In the genomic region with DNA sequence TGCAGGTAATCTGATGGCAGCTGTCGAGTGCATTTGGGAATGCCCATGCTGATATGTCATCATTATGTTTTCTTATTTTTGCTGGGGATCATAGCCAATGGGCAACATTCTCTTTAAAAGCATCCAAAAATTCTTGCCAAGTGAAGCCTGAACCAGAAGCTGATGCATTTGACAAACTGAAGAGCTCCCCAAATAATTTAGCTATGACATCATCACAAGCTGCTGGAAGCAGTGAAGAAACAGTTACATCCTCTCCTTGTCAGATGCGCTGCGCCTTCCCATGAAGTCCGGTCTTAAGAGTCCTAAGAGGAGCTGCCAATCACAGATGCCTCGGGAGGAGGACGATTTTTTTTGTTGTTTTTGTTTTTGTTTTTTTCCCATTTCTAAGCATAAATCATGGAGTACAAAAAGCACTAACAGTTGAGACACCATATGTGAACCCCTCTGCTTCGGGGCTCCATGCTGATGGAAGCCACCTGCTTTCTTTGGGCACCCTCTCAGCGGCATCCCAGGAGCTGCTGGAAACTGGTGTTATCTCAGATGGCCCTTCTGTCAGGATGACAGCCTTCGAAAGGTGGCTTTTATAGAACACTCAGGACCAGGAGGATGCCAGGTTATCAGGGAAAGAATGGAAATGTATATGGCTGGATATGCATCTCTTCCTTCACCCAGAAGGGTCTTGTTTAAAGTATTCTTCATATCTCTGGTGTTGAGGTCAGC, we compare ENCODE assay signal across 34 cellular contexts. TPM values are rescaled to one million over a fixed set of nuclear protein-coding genes. Genes with fewer than 3 reads are reported as not detected.
A peak's percentile ranks its signal among the peaks of the same experiment; 100 is the strongest.
DNase-seq lines count a peak whose midpoint lies in the region; ATAC-seq, FAIRE-seq and TF ChIP-seq lines count a peak whose summit lies in the region.
"Had no signal": no experiment of that assay in that cellular context is flagged by ENCODE, and none has a peak within 500 bp of the region (broad histone marks: within the 10 kb centered on the region; RNA-seq: fewer than 3 reads in every experiment).

No MANE protein-coding gene starts in this region.

- TF ChIP-seq RAD21 in HepG2 (CRISPR knock-in tag; IDR thresholded peaks at IDR 0.05), result no peak

- no peak overlapping the region for H3K4me2 ChIP-seq in HepG2 (ENCODE audit: low read depth, low read length)
- H3K4me2 ChIP-seq: neural progenitor cell had no signal

- no peak for FAIRE-seq in HepG2 (lab: Jason Lieb, UNC)
- no peak for FAIRE-seq in urothelium cell line (lab: Jason Lieb, UNC)
- FAIRE-seq in GM12892 (lab: Jason Lieb, UNC), result no peak
- FAIRE-seq: RCC 7860 had no signal

- H3K4me3 ChIP-seq in HepG2 (replicated peaks in 1 of 3; ENCODE audit: insufficient read depth in 1 of 3, low read depth in 2 of 3, low read length in 3 of 3) (no peak overlapping the region), right lobe of liver (no peak overlapping the region), fibroblast of the aortic adventitia (ENCODE audit: low read depth, low read length) (no peak overlapping the region)
- H3K4me3 ChIP-seq: breast epithelium, coronary artery, neural progenitor cell, testis had no signal

- TF ChIP-seq POLR2A in HepG2 (IDR thresholded peaks at IDR 0.05; ENCODE audit: insufficient read depth in 1 of 2, low read depth in 2 of 2, low read length in 2 of 2) (no peak), right lobe of liver (IDR thresholded peaks at IDR 0.05) (no peak), GM12892 (IDR thresholded peaks at IDR 0.05; ENCODE audit: low read depth, low read length) (no peak)

- TF ChIP-seq EP300 in HepG2 (IDR thresholded peaks at IDR 0.05; ENCODE audit: low read depth in 2 of 2, low read length in 2 of 2) (no peak), HepG2 (CRISPR knock-in tag; IDR thresholded peaks at IDR 0.05; ENCODE audit: borderline replicate concordance) (no peak)

- H3K27ac ChIP-seq in HepG2 (ENCODE audit: extremely low read length, insufficient read depth, low read length) (no peak overlapping the region), right lobe of liver (no peak overlapping the region)
- H3K27ac ChIP-seq: 22Rv1, breast epithelium, coronary artery, neural progenitor cell, testis had no signal

- no peaks in the 10 kb centered on the region for H4K20me1 ChIP-seq in HepG2 (ENCODE audit: insufficient read depth, low read length)

- DNase-seq in HepG2 (ENCODE audit: low spot score), result no peak
- DNase-seq in right lobe of liver, result no peak
- DNase-seq in amniotic epithelial cell (ENCODE audit: low read depth), result peak; percentile 28
- peak; percentile 26 for DNase-seq in fibroblast of the aortic adventitia (ENCODE audit: low read depth)
- peak; percentile 9 for DNase-seq in urothelium cell line (ENCODE audit: low spot score)
- no peak for DNase-seq in NCI-H2196 (lab: John Stamatoyannopoulos, UW; ENCODE audit: unreplicated experiment)
- DNase-seq in GM12892 (ENCODE audit: insufficient read length), result no peak
- DNase-seq in NCI-H1436 treated with DMSO at 0.1 percent for 48 hours (lab: John Stamatoyannopoulos, UW), result no peak
- DNase-seq: activated CD4-positive, alpha-beta T cell treated with anti-CD3 and anti-CD28 coated beads for 48 hours; activated effector memory CD4-positive, alpha-beta T cell treated with Interleukin-2 at 50 U/mL for 16 hours; anterior cingulate cortex; CD4-positive, alpha-beta T cell; effector memory CD4-positive, alpha-beta T cell; H7; immature natural killer cell; Karpas-422; NCI-H1417 treated with DMSO at 0.1 percent for 48 hours; NCI-H2081; NCI-H345; NCI-H774; SIG-M5; stimulated activated CD4-positive, alpha-beta T cell treated with anti-CD3 and anti-CD28 coated beads, Interleukin-1b, Interleukin-23, amount 100 ng/mL, for 48 hours; stimulated activated naive CD8-positive, alpha-beta T cell treated with anti-CD3 and anti-CD28 coated beads, Interleukin-15, Interleukin-2, amounts not matched to agents 100 U/mL and 50 U/mL, for 24 hours; T1000; testis had no signal

- intact Hi-C loops in HepG2 (cut with micrococcal nuclease; ENCODE audit: unreplicated experiment) (no loop called here), right lobe of liver (cut with DNase I) (no loop called here)

- TF ChIP-seq CTCF in HepG2 (CRISPR knock-in tag; IDR thresholded peaks at IDR 0.05) (no peak), right lobe of liver (IDR thresholded peaks at IDR 0.05) (no peak), fibroblast of the aortic adventitia (IDR thresholded peaks at IDR 0.05; ENCODE audit: insufficient read depth, low read length) (no peak)

- POLR2A ChIA-PET in HepG2 (lab: Yijun Ruan, JAX), result interaction anchor here (1.3 to 4.2 kb wide), 3 partner anchors 12 to 55 kb away, joined by 3 to 21 read pairs (median 5); a partner anchor contains a TSS

- 94% methylated on average over 9 of the region's 9 CpGs for WGBS in HepG2 (ENCODE audit: low lambda C conversion rate)
- WGBS in right lobe of liver (ENCODE audit: insufficient coverage, low coverage, low lambda C conversion rate, missing lambda C conversion rate), result 58% methylated on average over 9 of the region's 9 CpGs

- ATAC-seq in HepG2, result no peak
- ATAC-seq in right lobe of liver, result no peak
- ATAC-seq: left lobe of liver; stimulated activated naive CD8-positive, alpha-beta T cell treated with anti-CD3 and anti-CD28 coated beads, Interleukin-15, Interleukin-2, amounts not matched to agents 100 U/mL and 50 U/mL, for 24 hours had no signal

- no peaks in the 10 kb centered on the region for H3K79me2 ChIP-seq in HepG2 (ENCODE audit: insufficient read depth, low read length)

- in situ Hi-C loops in HepG2 (cut with HindIII; ENCODE audit: extremely low pct_ligation_motif_present, low pct_unique_long_range_greater_than_20kb), result no loop called here

- no peaks in the 10 kb centered on the region for H3K36me3 ChIP-seq in HepG2 (replicated peaks in 1 of 2; ENCODE audit: control insufficient read depth in 1 of 2, insufficient read depth in 2 of 2, low read length in 2 of 2)
- no peaks in the 10 kb centered on the region for H3K36me3 ChIP-seq in right lobe of liver
- H3K36me3 ChIP-seq: breast epithelium, neural progenitor cell had no signal

- no peak overlapping the region for H2AFZ ChIP-seq in HepG2 (ENCODE audit: low read length)
- H2AFZ ChIP-seq: neural progenitor cell had no signal

- no peaks in the 10 kb centered on the region for H3K9me3 ChIP-seq in HepG2 (ENCODE audit: low read length)
- H3K9me3 ChIP-seq in right lobe of liver, result no peaks in the 10 kb centered on the region
- H3K9me3 ChIP-seq: breast epithelium, testis had no signal

- H3K4me1 ChIP-seq in HepG2 (ENCODE audit: insufficient read depth, low read length), result peaks cover 40% of the 10 kb centered on the region
- H3K4me1 ChIP-seq in right lobe of liver, result no peaks in the 10 kb centered on the region
- H3K4me1 ChIP-seq: breast epithelium, neural progenitor cell, testis had no signal

- H3K9ac ChIP-seq in HepG2 (ENCODE audit: insufficient read depth, low read depth, low read length), result no peak overlapping the region
- H3K9ac ChIP-seq: neural progenitor cell had no signal

- BruUV-seq in HepG2 (replicated peaks; lab: Mats Ljungman, UMichigan), result no TSS peak

- H3K27me3 ChIP-seq in HepG2 (ENCODE audit: control insufficient read depth in 1 of 2, insufficient read depth in 2 of 2, low read length in 2 of 2), result no peaks in the 10 kb centered on the region
- no peaks in the 10 kb centered on the region for H3K27me3 ChIP-seq in right lobe of liver
- H3K27me3 ChIP-seq: neural progenitor cell, testis had no signal

- CTCF ChIA-PET in HepG2 (lab: Yijun Ruan, JAX; ENCODE audit: low intra/inter-chr PET ratio, low total read pairs), result no interaction called here

TF ChIP-seq in HepG2, 621 proteins besides CTCF, POLR2A, EP300 and RAD21 (continues in another document):
- TF ChIP-seq NCOA5 (CRISPR knock-in tag; IDR thresholded peaks at IDR 0.05) (no peak), TRIM24 (CRISPR knock-in tag; IDR thresholded peaks at IDR 0.05) (no peak), ZFP36L2 (CRISPR knock-in tag; IDR thresholded peaks at IDR 0.05) (no peak), SP4 (CRISPR knock-in tag; IDR thresholded peaks at IDR 0.05) (no peak), CREB1 (IDR thresholded peaks at IDR 0.05) (peak; percentile 62), CREB1 (CRISPR knock-in tag; IDR thresholded peaks at IDR 0.05) (no peak), HMG20A (CRISPR knock-in tag; IDR thresholded peaks at IDR 0.05; ENCODE audit: borderline replicate concordance) (no peak), BCL6 (CRISPR knock-in tag; IDR thresholded peaks at IDR 0.05) (no peak)

RNA-seq across cellular contexts. Expression of a gene that starts 56.1 kb away (rescaled TPM):
- total RNA-seq in HepG2 (2016; rRNA removed; fragmentation: Illumina TruSeq; extraction: Trizol), result 39.2 and 39.8 TPM in 2 replicates
- 15.7 and 16.9 TPM in 2 replicates for total RNA-seq in HepG2 (2016; cell fraction: cytosol; rRNA removed; fragmentation: Illumina TruSeq; extraction: Trizol; ENCODE audit: low read depth)
- total RNA-seq in HepG2 (2016; cell fraction: insoluble cytoplasmic fraction; rRNA removed; fragmentation: Illumina TruSeq; extraction: Trizol), result 33.8 and 40.6 TPM in 2 replicates
- 48.5 and 52.3 TPM in 2 replicates for total RNA-seq in HepG2 (2016; cell fraction: membrane; rRNA removed; fragmentation: Illumina TruSeq; extraction: Trizol)
- 33.3 and 37.9 TPM in 2 replicates for total RNA-seq in HepG2 (2016; cell fraction: nucleus; rRNA removed; fragmentation: Illumina TruSeq; extraction: Trizol)
- 25.3 and 35.2 TPM in 2 replicates for polyA plus RNA-seq in HepG2 (2011; rRNA removed)
- 23.3 and 28.0 TPM in 2 replicates for polyA plus RNA-seq in HepG2 (2011; cell fraction: cytosol; rRNA removed)
- 24.4 and 38.2 TPM in 2 replicates for polyA plus RNA-seq in HepG2 (2011; cell fraction: nucleus; rRNA removed)
- 29.4 and 33.5 TPM in 2 replicates for polyA plus RNA-seq in HepG2 (2012)
- 14.0 and 20.5 TPM in 2 replicates for polyA plus RNA-seq in HepG2 (2016; cell fraction: cytosol; fragmentation: Illumina TruSeq; extraction: Trizol; ENCODE audit: low read depth)
- polyA plus RNA-seq in HepG2 (2016; cell fraction: insoluble cytoplasmic fraction; fragmentation: Illumina TruSeq; extraction: Trizol; ENCODE audit: low read depth), result 80.2 and 86.7 TPM in 2 replicates
- 44.4 and 57.9 TPM in 2 replicates for polyA plus RNA-seq in HepG2 (2016; cell fraction: membrane; fragmentation: Illumina TruSeq; extraction: Trizol; ENCODE audit: low read depth)
- 69.2 and 74.9 TPM in 2 replicates for polyA plus RNA-seq in HepG2 (2016; cell fraction: nucleus; fragmentation: Illumina TruSeq; extraction: Trizol; ENCODE audit: insufficient read depth, low read depth)
- polyA minus RNA-seq in HepG2 (2011; rRNA and poly(A)+ RNA removed; ENCODE audit: low replicate concordance), result 8.1 and 73.3 TPM in 2 replicates
- polyA minus RNA-seq in HepG2 (2011; cell fraction: cytosol; rRNA and poly(A)+ RNA removed), result 46.4 and 59.0 TPM in 2 replicates
- 48.1 and 66.8 TPM in 2 replicates for polyA minus RNA-seq in HepG2 (2011; cell fraction: nucleus; rRNA and poly(A)+ RNA removed)
- total RNA-seq in right lobe of liver, result 1 to 10 TPM in 1 of 6 experiments, under 1 TPM in 5; 0.12 to 4.0 (median 0.23) TPM
- 1.3 TPM in 1 of 2 replicates, not detected in the other for total RNA-seq in fibroblast of the aortic adventitia (ENCODE audit: low replicate concordance)
- not detected for polyA plus RNA-seq in GM12892 (2012; ENCODE audit: missing spikeins)
- total RNA-seq: activated CD8-positive, alpha-beta memory T cell treated with anti-CD3 and anti-CD28 coated beads for 36 hours; CD4-positive, alpha-beta T cell; glomerular endothelial cell; myocyte had no signal
- polyA plus RNA-seq: immature natural killer cell had no signal

Comparison
In these comparisons a context has a peak if more than half of its experiments do, and no peak if none do; other contexts are left out.
1. DNase-seq: peak in amniotic epithelial cell (single experiment), fibroblast of the aortic adventitia (single experiment) and urothelium cell line (single experiment); none in HepG2 (single experiment), right lobe of liver (0 of 3), NCI-H2196 (single experiment), GM12892 (single experiment) and NCI-H1436 treated with DMSO at 0.1 percent for 48 hours (single experiment).